In the genomic region with DNA sequence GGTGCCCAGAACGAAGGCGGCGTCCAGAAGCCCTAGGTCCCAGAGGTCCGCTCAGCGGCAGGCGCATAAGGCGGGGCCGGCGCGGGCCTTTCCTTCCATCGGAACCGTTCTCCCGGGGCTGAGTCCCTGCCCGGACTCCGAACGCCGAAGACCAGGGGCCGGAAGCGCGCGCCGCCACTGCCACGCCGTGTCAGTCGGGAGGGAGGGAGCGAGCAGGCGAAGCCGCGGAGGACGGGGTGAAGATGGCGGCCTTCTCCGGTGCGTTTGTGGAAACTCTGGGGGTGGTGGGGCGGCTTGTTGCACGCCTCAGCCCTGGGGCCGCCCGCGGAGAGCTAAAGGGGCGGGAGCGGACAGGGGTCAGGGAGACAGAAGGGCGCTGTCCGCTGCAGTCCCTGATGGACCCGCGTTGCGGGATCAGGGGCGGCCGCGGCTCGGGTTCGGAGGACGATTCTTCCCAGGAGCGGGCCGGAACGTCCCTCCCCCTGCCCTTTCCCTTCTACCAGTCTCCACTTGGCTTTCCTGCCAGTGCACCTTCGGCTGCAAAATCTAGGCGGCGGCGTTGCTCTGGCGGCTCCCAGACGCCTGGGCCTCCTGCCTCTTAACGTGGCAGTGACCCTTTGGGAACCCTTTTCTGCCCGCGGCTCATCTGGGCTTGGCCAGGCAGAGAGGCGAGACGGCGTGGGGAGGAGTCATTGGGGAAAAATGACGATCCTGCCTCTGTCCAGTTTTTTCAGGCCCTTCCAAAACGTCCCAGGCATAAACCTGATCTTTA, we compare ENCODE assay signal across 1 cellular context.
TF ChIP-seq lines count a peak whose summit lies in the region.

TSS of gene DDX1 (plus strand) at position 177 of the 772 bp plus-strand sequence. CDS start at position 243, 66 bp downstream.

TF ChIP-seq in HepG2, 621 proteins besides CTCF, POLR2A, EP300 and RAD21 (continued from another document):
- TF ChIP-seq, protein P1, sequence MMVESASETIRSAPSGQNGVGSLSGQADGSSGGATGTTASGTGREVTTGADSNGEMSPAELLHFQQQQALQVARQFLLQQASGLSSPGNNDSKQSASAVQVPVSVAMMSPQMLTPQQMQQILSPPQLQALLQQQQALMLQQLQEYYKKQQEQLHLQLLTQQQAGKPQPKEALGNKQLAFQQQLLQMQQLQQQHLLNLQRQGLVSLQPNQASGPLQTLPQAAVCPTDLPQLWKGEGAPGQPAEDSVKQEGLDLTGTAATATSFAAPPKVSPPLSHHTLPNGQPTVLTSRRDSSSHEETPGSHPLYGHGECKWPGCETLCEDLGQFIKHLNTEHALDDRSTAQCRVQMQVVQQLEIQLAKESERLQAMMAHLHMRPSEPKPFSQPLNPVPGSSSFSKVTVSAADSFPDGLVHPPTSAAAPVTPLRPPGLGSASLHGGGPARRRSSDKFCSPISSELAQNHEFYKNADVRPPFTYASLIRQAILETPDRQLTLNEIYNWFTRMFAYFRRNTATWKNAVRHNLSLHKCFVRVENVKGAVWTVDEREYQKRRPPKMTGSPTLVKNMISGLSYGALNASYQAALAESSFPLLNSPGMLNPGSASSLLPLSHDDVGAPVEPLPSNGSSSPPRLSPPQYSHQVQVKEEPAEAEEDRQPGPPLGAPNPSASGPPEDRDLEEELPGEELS (CRISPR knock-in tag; IDR thresholded peaks at IDR 0.05) = peak; percentile 89
- TF ChIP-seq, protein P2, sequence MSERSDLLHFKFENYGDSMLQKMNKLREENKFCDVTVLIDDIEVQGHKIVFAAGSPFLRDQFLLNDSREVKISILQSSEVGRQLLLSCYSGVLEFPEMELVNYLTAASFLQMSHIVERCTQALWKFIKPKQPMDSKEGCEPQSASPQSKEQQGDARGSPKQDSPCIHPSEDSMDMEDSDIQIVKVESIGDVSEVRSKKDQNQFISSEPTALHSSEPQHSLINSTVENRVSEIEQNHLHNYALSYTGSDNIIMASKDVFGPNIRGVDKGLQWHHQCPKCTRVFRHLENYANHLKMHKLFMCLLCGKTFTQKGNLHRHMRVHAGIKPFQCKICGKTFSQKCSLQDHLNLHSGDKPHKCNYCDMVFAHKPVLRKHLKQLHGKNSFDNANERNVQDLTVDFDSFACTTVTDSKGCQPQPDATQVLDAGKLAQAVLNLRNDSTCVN (CRISPR knock-in tag; IDR thresholded peaks at IDR 0.05; ENCODE audit: borderline replicate concordance) = peak; percentile 90
- peak; percentile 86 for TF ChIP-seq GTF2F1 (IDR thresholded peaks at IDR 0.05; ENCODE audit: low read length)
- TF ChIP-seq, protein P3, sequence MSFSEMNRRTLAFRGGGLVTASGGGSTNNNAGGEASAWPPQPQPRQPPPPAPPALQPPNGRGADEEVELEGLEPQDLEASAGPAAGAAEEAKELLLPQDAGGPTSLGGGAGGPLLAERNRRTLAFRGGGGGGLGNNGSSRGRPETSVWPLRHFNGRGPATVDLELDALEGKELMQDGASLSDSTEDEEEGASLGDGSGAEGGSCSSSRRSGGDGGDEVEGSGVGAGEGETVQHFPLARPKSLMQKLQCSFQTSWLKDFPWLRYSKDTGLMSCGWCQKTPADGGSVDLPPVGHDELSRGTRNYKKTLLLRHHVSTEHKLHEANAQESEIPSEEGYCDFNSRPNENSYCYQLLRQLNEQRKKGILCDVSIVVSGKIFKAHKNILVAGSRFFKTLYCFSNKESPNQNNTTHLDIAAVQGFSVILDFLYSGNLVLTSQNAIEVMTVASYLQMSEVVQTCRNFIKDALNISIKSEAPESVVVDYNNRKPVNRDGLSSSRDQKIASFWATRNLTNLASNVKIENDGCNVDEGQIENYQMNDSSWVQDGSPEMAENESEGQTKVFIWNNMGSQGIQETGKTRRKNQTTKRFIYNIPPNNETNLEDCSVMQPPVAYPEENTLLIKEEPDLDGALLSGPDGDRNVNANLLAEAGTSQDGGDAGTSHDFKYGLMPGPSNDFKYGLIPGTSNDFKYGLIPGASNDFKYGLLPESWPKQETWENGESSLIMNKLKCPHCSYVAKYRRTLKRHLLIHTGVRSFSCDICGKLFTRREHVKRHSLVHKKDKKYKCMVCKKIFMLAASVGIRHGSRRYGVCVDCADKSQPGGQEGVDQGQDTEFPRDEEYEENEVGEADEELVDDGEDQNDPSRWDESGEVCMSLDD (CRISPR knock-in tag; IDR thresholded peaks at IDR 0.05; ENCODE audit: borderline replicate concordance) = peak; percentile 86; the same call in 1 of the 2 replicates
- TF ChIP-seq ZNF484 (CRISPR knock-in tag; IDR thresholded peaks at IDR 0.05; ENCODE audit: borderline replicate concordance, low read depth) = peak; percentile 94
- 0 out of 2 replicates have a peak, but pooled peaks have one; percentile 72 for TF ChIP-seq ARNTL (CRISPR knock-in tag; IDR thresholded peaks at IDR 0.05)
- no peak for TF ChIP-seq MATR3 (CRISPR knock-in tag; IDR thresholded peaks at IDR 0.05)
- TF ChIP-seq DPF2 (CRISPR knock-in tag; IDR thresholded peaks at IDR 0.05; ENCODE audit: borderline replicate concordance, low read depth) = no peak
